Comparison of ENCODE assay signal across 20 cellular contexts in the genomic region with DNA sequence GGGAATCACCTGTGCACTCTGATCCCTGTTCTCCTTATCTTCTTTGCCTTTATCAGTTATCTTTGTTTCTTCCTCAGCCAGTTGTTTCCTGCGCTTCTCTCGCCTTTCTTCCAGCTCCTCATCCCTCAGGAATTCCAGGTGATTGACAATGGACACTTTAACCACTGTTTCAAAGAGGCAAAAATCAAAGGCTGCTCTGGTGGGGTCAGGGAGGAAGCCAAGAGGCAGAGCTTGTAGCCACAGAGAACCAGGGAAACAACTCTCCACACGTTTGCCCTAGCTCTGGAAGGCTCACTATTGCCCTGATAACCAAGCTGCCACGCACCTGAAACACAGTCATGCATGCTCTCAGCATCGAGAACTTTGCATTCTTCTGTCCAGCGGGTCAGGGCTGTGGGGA.
DNase-seq lines count a peak whose midpoint lies in the region; ATAC-seq, FAIRE-seq and TF ChIP-seq lines count a peak whose summit lies in the region.
"Had no signal": no experiment of that assay in that cellular context is flagged by ENCODE, and none has a peak within 500 bp of the region (broad histone marks: within the 10 kb centered on the region; RNA-seq: fewer than 3 reads in every experiment).

No MANE protein-coding gene starts in this region.

- intact Hi-C loops in activated CD4-positive, alpha-beta T cell treated with anti-CD3 and anti-CD28 coated beads, Interleukin-2, amount 10 ng/mL, durations not matched to agents 24 days and 14 days (cut with micrococcal nuclease) = no loop called here

- no peaks in the 10 kb centered on the region for H3K4me1 Mint-ChIP-seq in activated CD4-positive, alpha-beta T cell treated with anti-CD3 and anti-CD28 coated beads, Interleukin-2, amount 10 ng/mL, durations not matched to agents 24 days and 14 days
- no peaks in the 10 kb centered on the region for H3K4me1 Mint-ChIP-seq in stimulated activated naive B cell treated with anti-CD40 and anti-IgM and Interleukin-4, amounts not matched to agents 10 μg/mL and 1 μg/mL and 100 μg/mL, for 72 hours
- H3K4me1 Mint-ChIP-seq: B cell, IgD-negative memory B cell had no signal

- H3K36me3 ChIP-seq in bronchial epithelial cell (ENCODE audit: control insufficient read depth, insufficient read depth, low read length) = peaks cover 26% of the 10 kb centered on the region

- no peak for ATAC-seq in activated naive CD4-positive, alpha-beta T cell treated with anti-CD3 and anti-CD28 coated beads, Interleukin-2, amount 50 U/mL, for 72 hours
- no peak for ATAC-seq in stimulated activated naive B cell treated with anti-CD40 and anti-IgM and Interleukin-4, amounts not matched to agents 10 μg/mL and 1 μg/mL and 100 μg/mL, for 72 hours (replicated peaks)
- no peak for ATAC-seq in GM18867 (IDR thresholded peaks at IDR 0.05; ENCODE audit: unreplicated experiment)
- ATAC-seq: CD8-positive, alpha-beta T cell had no signal

- H3K4me3 Mint-ChIP-seq in activated CD4-positive, alpha-beta T cell treated with anti-CD3 and anti-CD28 coated beads, Interleukin-2, amount 10 ng/mL, durations not matched to agents 24 days and 14 days = no peak overlapping the region
- no peak overlapping the region for H3K4me3 Mint-ChIP-seq in stimulated activated naive B cell treated with anti-CD40 and anti-IgM and Interleukin-4, amounts not matched to agents 10 μg/mL and 1 μg/mL and 100 μg/mL, for 72 hours
- H3K4me3 Mint-ChIP-seq: B cell; CD8-positive, alpha-beta T cell; IgD-negative memory B cell had no signal

- H3K27ac Mint-ChIP-seq in activated CD4-positive, alpha-beta T cell treated with anti-CD3 and anti-CD28 coated beads, Interleukin-2, amount 10 ng/mL, durations not matched to agents 24 days and 14 days = peak overlapping the region; percentile 35
- H3K27ac Mint-ChIP-seq in activated naive CD4-positive, alpha-beta T cell treated with anti-CD3 and anti-CD28 coated beads, Interleukin-2, amount 50 U/mL, for 72 hours = peak overlapping the region; percentile 57 to 63
- peak overlapping the region; percentile 49 for H3K27ac Mint-ChIP-seq in stimulated activated naive B cell treated with anti-CD40 and anti-IgM and Interleukin-4, amounts not matched to agents 10 μg/mL and 1 μg/mL and 100 μg/mL, for 72 hours
- H3K27ac Mint-ChIP-seq: B cell; CD8-positive, alpha-beta T cell; IgD-negative memory B cell had no signal

- no peaks in the 10 kb centered on the region for H3K27me3 Mint-ChIP-seq in activated CD4-positive, alpha-beta T cell treated with anti-CD3 and anti-CD28 coated beads, Interleukin-2, amount 10 ng/mL, durations not matched to agents 24 days and 14 days
- peaks cover 0 to 6% of the 10 kb centered on the region in 2 donors for H3K27me3 Mint-ChIP-seq in stimulated activated naive B cell treated with anti-CD40 and anti-IgM and Interleukin-4, amounts not matched to agents 10 μg/mL and 1 μg/mL and 100 μg/mL, for 72 hours
- H3K27me3 Mint-ChIP-seq: B cell, IgD-negative memory B cell had no signal

- no peak overlapping the region for H3K4me3 ChIP-seq in bronchial epithelial cell (ENCODE audit: low read depth, low read length)

- peaks cover 77% of the 10 kb centered on the region for H3K36me3 Mint-ChIP-seq in activated CD4-positive, alpha-beta T cell treated with anti-CD3 and anti-CD28 coated beads, Interleukin-2, amount 10 ng/mL, durations not matched to agents 24 days and 14 days (ENCODE audit: low read depth)
- H3K36me3 Mint-ChIP-seq in activated naive CD4-positive, alpha-beta T cell treated with anti-CD3 and anti-CD28 coated beads, Interleukin-2, amount 50 U/mL, for 72 hours = peaks cover 27 to 41% of the 10 kb centered on the region in 2 donors
- peaks cover 20 to 44% of the 10 kb centered on the region in 2 donors for H3K36me3 Mint-ChIP-seq in stimulated activated naive B cell treated with anti-CD40 and anti-IgM and Interleukin-4, amounts not matched to agents 10 μg/mL and 1 μg/mL and 100 μg/mL, for 72 hours

- H3K9me3 Mint-ChIP-seq in activated CD4-positive, alpha-beta T cell treated with anti-CD3 and anti-CD28 coated beads, Interleukin-2, amount 10 ng/mL, durations not matched to agents 24 days and 14 days = no peaks in the 10 kb centered on the region
- H3K9me3 Mint-ChIP-seq in activated naive CD4-positive, alpha-beta T cell treated with anti-CD3 and anti-CD28 coated beads, Interleukin-2, amount 50 U/mL, for 72 hours = no peaks in the 10 kb centered on the region
- no peaks in the 10 kb centered on the region for H3K9me3 Mint-ChIP-seq in stimulated activated naive B cell treated with anti-CD40 and anti-IgM and Interleukin-4, amounts not matched to agents 10 μg/mL and 1 μg/mL and 100 μg/mL, for 72 hours
- H3K9me3 Mint-ChIP-seq: CD8-positive, alpha-beta T cell; IgD-negative memory B cell had no signal

- no peaks in the 10 kb centered on the region for H3K27me3 ChIP-seq in bronchial epithelial cell (ENCODE audit: control insufficient read depth, insufficient read depth, low read length)

- no peak for TF ChIP-seq CTCF in bronchial epithelial cell (IDR thresholded peaks at IDR 0.05; ENCODE audit: insufficient read depth, low read length, severe bottlenecking)

- DNase-seq in activated CD4-positive, alpha-beta T cell treated with anti-CD3 and anti-CD28 coated beads, Interleukin-2, amount 10 ng/mL, durations not matched to agents 24 days and 14 days = no peak
- no peak for DNase-seq in activated CD4-positive, alpha-beta T cell treated with anti-CD3 and anti-CD28 coated beads for 4 hours
- DNase-seq in activated naive CD4-positive, alpha-beta T cell treated with anti-CD3 and anti-CD28 coated beads, Interleukin-2, amount 50 U/mL, for 72 hours (ENCODE audit: low spot score in 2 of 2) = no peak
- no peak for DNase-seq in activated naive CD4-positive, alpha-beta T cell treated with anti-CD3 and anti-CD28 coated beads, Interleukin-2, amount 50 U/mL, for 16 hours
- DNase-seq in bronchial epithelial cell (ENCODE audit: low read depth) = no peak
- DNase-seq in stimulated activated naive B cell treated with anti-CD40 and anti-IgM and Interleukin-4, amounts not matched to agents 10 μg/mL and 1 μg/mL and 100 μg/mL, for 72 hours = no peak
- DNase-seq: CD8-positive, alpha-beta T cell; DMS79 treated with DMSO at 0.1 percent for 48 hours; GF-D8; HCEC 1CT; MM.1S; NCI-H2029; NCI-H446; NCI-H524 treated with DMSO at 0.1 percent for 48 hours; NCI-H774 had no signal

- FAIRE-seq in bronchial epithelial cell (lab: Jason Lieb, UNC) = peak; percentile 13
- FAIRE-seq: GM12891, H1 had no signal
